In the genomic region with DNA sequence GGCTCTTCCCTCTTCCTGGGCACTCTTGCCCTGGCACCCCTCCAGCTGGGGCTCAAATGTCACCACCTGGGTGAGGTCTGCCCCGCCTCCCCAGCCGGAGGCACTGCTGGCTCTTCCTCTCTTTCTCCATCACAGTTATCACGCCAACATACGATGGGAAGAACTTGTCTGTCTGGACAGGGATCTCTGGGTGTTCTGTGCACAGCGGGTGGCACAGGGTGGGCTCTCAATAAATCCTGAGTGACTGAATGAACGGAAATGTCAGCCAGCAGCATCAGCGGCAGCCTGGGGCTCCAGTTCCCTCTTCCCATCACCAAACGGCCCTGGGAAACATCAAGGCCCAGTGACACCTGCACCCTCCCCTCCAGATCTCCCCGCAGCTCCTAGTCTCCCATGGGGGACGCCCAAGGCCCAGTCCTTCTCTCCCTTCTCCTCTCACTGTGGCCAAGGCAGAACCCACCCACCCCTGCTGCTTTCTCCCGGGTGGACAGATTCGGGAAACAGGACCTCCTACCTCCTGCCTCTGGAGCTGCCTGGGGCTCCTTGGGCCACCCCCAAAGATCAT, we compare ENCODE assay signal across 1 cellular context.
TF ChIP-seq lines count a peak whose summit lies in the region.

No MANE protein-coding gene starts in this region.

TF ChIP-seq in endothelial cell of umbilical vein, 7 proteins besides CTCF, POLR2A, EP300 and RAD21:
- no peak for TF ChIP-seq POLR2AphosphoS5 (IDR thresholded peaks at IDR 0.05; ENCODE audit: insufficient read depth, low read depth, low read length)
- TF ChIP-seq JUN (IDR thresholded peaks at IDR 0.05; ENCODE audit: borderline replicate concordance, insufficient read depth, insufficient read length, low read depth): no peak
- TF ChIP-seq, protein P1, sequence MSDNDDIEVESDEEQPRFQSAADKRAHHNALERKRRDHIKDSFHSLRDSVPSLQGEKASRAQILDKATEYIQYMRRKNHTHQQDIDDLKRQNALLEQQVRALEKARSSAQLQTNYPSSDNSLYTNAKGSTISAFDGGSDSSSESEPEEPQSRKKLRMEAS (IDR thresholded peaks at IDR 0.05; ENCODE audit: insufficient read depth, insufficient read length): no peak
- no peak for TF ChIP-seq MYC (IDR thresholded peaks at IDR 0.05; ENCODE audit: low read depth, low read length)
- TF ChIP-seq FOS (IDR thresholded peaks at IDR 0.05; ENCODE audit: borderline replicate concordance, insufficient read depth, low read length): no peak
- no peak for TF ChIP-seq GATA2 (IDR thresholded peaks at IDR 0.05; ENCODE audit: insufficient read depth, insufficient read length, low read depth, low read length)
- no peak for TF ChIP-seq EZH2 (IDR thresholded peaks at IDR 0.05; ENCODE audit: borderline replicate concordance, low read depth, low read length, severe bottlenecking)
